Comparison of ENCODE assay signal across 9 cellular contexts in the genomic region with DNA sequence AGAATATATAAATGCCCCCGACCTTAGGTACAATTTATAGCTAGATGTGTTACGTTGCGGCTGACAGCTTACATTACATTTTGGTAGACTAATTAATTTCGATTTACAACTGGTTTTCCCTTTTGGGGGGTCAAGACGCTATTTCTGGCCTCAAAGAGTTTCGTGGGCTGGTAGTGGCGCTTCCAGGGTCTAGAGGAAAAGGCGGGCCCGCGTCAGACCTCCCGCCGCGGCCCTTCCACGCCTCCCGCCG. TPM values are rescaled to one million over a fixed set of nuclear protein-coding genes. Genes with fewer than 3 reads are reported as not detected.
DNase-seq lines count a peak whose midpoint lies in the region; ATAC-seq and TF ChIP-seq lines count a peak whose summit lies in the region.
"Had no signal": no experiment of that assay in that cellular context is flagged by ENCODE, and none has a peak within 500 bp of the region (broad histone marks: within the 10 kb centered on the region; RNA-seq: fewer than 3 reads in every experiment).

No MANE protein-coding gene starts in this region.

- H3K9ac ChIP-seq in smooth muscle cell (ENCODE audit: low read depth): peak overlapping the region; percentile 88

- H3K9me3 ChIP-seq in HAP-1 (no peaks in the 10 kb centered on the region), smooth muscle cell (replicated peaks; ENCODE audit: low read depth) (no peaks in the 10 kb centered on the region)

- WGBS in smooth muscle cell (ENCODE audit: low lambda C conversion rate): 2% methylated on average over 16 of the region's 16 CpGs

- no peaks in the 10 kb centered on the region; the same call in 1 of the 2 replicates for H3K36me3 ChIP-seq in HAP-1 (replicated peaks)
- H3K36me3 ChIP-seq in smooth muscle cell (ENCODE audit: low read depth): no peaks in the 10 kb centered on the region

- in situ Hi-C loops in HAP-1 (cut with MboI; ENCODE audit: low sequenced_read_pairs): no loop called here

- H2AFZ ChIP-seq in smooth muscle cell (ENCODE audit: low read depth): peak overlapping the region; percentile 100

- peak overlapping the region; percentile 91 for H3K4me3 ChIP-seq in HAP-1
- peak overlapping the region; percentile 100 for H3K4me3 ChIP-seq in smooth muscle cell

- H3K79me2 ChIP-seq in smooth muscle cell (ENCODE audit: low read depth): peaks cover 82% of the 10 kb centered on the region

- peak overlapping the region; percentile 38 for H3K27ac Mint-ChIP-seq in glutamatergic neuron (ENCODE audit: unreplicated experiment)

- peaks cover 29% of the 10 kb centered on the region for H3K4me1 Mint-ChIP-seq in glutamatergic neuron (ENCODE audit: low read depth, unreplicated experiment)

- H3K27me3 Mint-ChIP-seq in glutamatergic neuron (ENCODE audit: unreplicated experiment): peaks cover 3% of the 10 kb centered on the region

- ATAC-seq in HG02798 (IDR thresholded peaks at IDR 0.05; ENCODE audit: poor library complexity, unreplicated experiment): no peak

- H3K36me3 Mint-ChIP-seq in glutamatergic neuron (ENCODE audit: unreplicated experiment): no peaks in the 10 kb centered on the region

- H4K20me1 ChIP-seq in smooth muscle cell (ENCODE audit: low read depth): peaks cover 35% of the 10 kb centered on the region

- no peaks in the 10 kb centered on the region for H3F3A ChIP-seq in smooth muscle cell (ENCODE audit: low read depth)

- peak overlapping the region; percentile 77 for H3K27ac ChIP-seq in VCaP
- H3K27ac ChIP-seq in smooth muscle cell (ENCODE audit: low read depth): peak overlapping the region; percentile 74

- peaks cover 4% of the 10 kb centered on the region for H3K9me3 Mint-ChIP-seq in glutamatergic neuron (ENCODE audit: unreplicated experiment)

- H3K27me3 ChIP-seq in HAP-1 (ENCODE audit: low read depth): no peaks in the 10 kb centered on the region
- H3K27me3 ChIP-seq in smooth muscle cell (ENCODE audit: low read depth): no peaks in the 10 kb centered on the region

- H3K4me1 ChIP-seq in HAP-1 (peaks cover 19% of the 10 kb centered on the region), smooth muscle cell (ENCODE audit: low read depth) (peaks cover 9% of the 10 kb centered on the region)

- DNase-seq in HAP-1 (ENCODE audit: low spot score in 2 of 2) (peak in 1 of 2 experiments; percentile 44), glutamatergic neuron (no peak), smooth muscle cell (lab: John Stamatoyannopoulos, UW; ENCODE audit: unreplicated experiment) (no peak), GM03348 (ENCODE audit: low spot score) (no peak), H4 (ENCODE audit: low spot score) (no peak)
- no peak for DNase-seq in stimulated activated CD4-positive, alpha-beta T cell treated with anti-CD3 and anti-CD28 coated beads, Interleukin-15, amount 100 ng/mL, for 24 hours

- TF ChIP-seq CTCF in VCaP (conservative IDR thresholded peaks at IDR 0.05) (no peak), glutamatergic neuron (IDR thresholded peaks at IDR 0.05; ENCODE audit: partially characterized antibody, unreplicated experiment) (no peak), smooth muscle cell (IDR thresholded peaks at IDR 0.05; ENCODE audit: borderline replicate concordance, insufficient read depth, poor library complexity, severe bottlenecking) (no peak)

- peak overlapping the region; percentile 86 for H3K4me3 Mint-ChIP-seq in glutamatergic neuron (ENCODE audit: unreplicated experiment)

- peak overlapping the region; percentile 89 for H3K4me2 ChIP-seq in smooth muscle cell

RNA-seq across cellular contexts. Expression of a gene that starts 0.4 kb away (rescaled TPM):
- total RNA-seq in glutamatergic neuron (ENCODE audit: unreplicated experiment) (11.3 TPM), smooth muscle cell (23.3 and 27.4 TPM in 2 replicates)
- polyA plus RNA-seq in smooth muscle cell: 45.1 and 46.3 TPM in 2 replicates
- total RNA-seq in H4 (2014; rRNA removed; shearing (Covaris generic)): 71.9 and 86.5 TPM in 2 replicates

RNA-seq across cellular contexts. Expression of a gene that starts 1.0 kb away (rescaled TPM):
- total RNA-seq in glutamatergic neuron (ENCODE audit: unreplicated experiment) (37.5 TPM), smooth muscle cell (36.5 and 56.2 TPM in 2 replicates)
- polyA plus RNA-seq in smooth muscle cell: 37.0 and 38.0 TPM in 2 replicates
- 56.6 and 64.3 TPM in 2 replicates for total RNA-seq in H4 (2014; rRNA removed; shearing (Covaris generic))

RNA-seq across cellular contexts. Expression of a gene that starts 51.1 kb away (rescaled TPM):
- total RNA-seq in glutamatergic neuron (ENCODE audit: unreplicated experiment): not detected
- not detected in 2 replicates for total RNA-seq in smooth muscle cell
- 0.16 TPM in 1 of 2 replicates, not detected in the other for polyA plus RNA-seq in smooth muscle cell
- not detected in 2 replicates for total RNA-seq in H4 (2014; rRNA removed; shearing (Covaris generic))
- total RNA-seq: renal cortical epithelial cell had no signal

RNA-seq across cellular contexts. Expression of a gene that starts 55.5 kb away (rescaled TPM):
- total RNA-seq in glutamatergic neuron (ENCODE audit: unreplicated experiment) (39.3 TPM), smooth muscle cell (44.2 and 45.9 TPM in 2 replicates)
- polyA plus RNA-seq in smooth muscle cell: 32.4 and 33.0 TPM in 2 replicates
- total RNA-seq in H4 (2014; rRNA removed; shearing (Covaris generic)): 45.0 and 53.8 TPM in 2 replicates
